ENCODE assay signal across 29 cellular contexts in genomic region chr15:92413511-92413910, GRCh38. TPM values are rescaled to one million over a fixed set of nuclear protein-coding genes. Genes with fewer than 3 reads are reported as not detected.
"Had no signal": no experiment of that assay in that cellular context is flagged by ENCODE, and none has a peak within 500 bp of the region (broad histone marks: within the 10 kb centered on the region; RNA-seq: fewer than 3 reads in every experiment).

No MANE protein-coding gene starts in this region.

- H3K4me1 ChIP-seq: breast epithelium, esophagus squamous epithelium, pancreas, psoas muscle, sigmoid colon, thyroid gland, upper lobe of left lung, vagina had no signal

- DNase-seq: activated B cell treated with CpG ODN at 0.5 μM for 24 hours; activated CD4-positive, alpha-beta T cell treated with anti-CD3 and anti-CD28 coated beads, Interleukin-2, amount 50 U/mL, for 1 hour; activated CD8-positive, alpha-beta T cell treated with anti-CD3 and anti-CD28 coated beads for 36 hours; activated naive CD4-positive, alpha-beta T cell; activated T-cell treated with anti-CD3 and anti-CD28 coated beads, Interleukin-2, amount 50 U/mL, for 48 hours; central memory CD4-positive, alpha-beta T cell; effector CD4-positive, alpha-beta T cell; esophagus squamous epithelium; islet precursor cell; left ventricle myocardium inferior; mucosa of descending colon; pancreas; psoas muscle; sigmoid colon; stimulated activated CD4-positive, alpha-beta T cell treated with anti-CD3 and anti-CD28 coated beads, Interleukin-1b, Interleukin-23, amount 100 ng/mL, for 48 hours; stimulated activated CD4-positive, alpha-beta T cell treated with anti-CD3 and anti-CD28 coated beads, Interleukin-4, amount 100 ng/mL, for 4 hours; stimulated activated CD8-positive, alpha-beta memory T cell treated with anti-CD3 and anti-CD28 coated beads, Interleukin-4, amount 100 ng/mL, for 48 hours; stimulated activated naive CD8-positive, alpha-beta T cell treated with anti-CD3 and anti-CD28 coated beads, Interleukin-15, amount 100 ng/mL, for 72 hours; T-helper 2 cell; thyroid gland; upper lobe of left lung had no signal

- H3K9me3 ChIP-seq: breast epithelium, esophagus squamous epithelium, left ventricle myocardium inferior, mucosa of descending colon, pancreas, psoas muscle, sigmoid colon, thyroid gland, upper lobe of left lung, vagina had no signal

- H3K27ac ChIP-seq: breast epithelium, epithelial cell of prostate, esophagus squamous epithelium, left ventricle myocardium inferior, pancreas, psoas muscle, sigmoid colon, thyroid gland, upper lobe of left lung, vagina had no signal

- H3K36me3 ChIP-seq: breast epithelium, esophagus squamous epithelium, left ventricle myocardium inferior, pancreas, sigmoid colon, thyroid gland, upper lobe of left lung, vagina had no signal

- H3K4me3 ChIP-seq: breast epithelium, esophagus squamous epithelium, left ventricle myocardium inferior, lung, mucosa of descending colon, pancreas, psoas muscle, sigmoid colon, smooth muscle cell, thyroid gland, upper lobe of left lung, vagina had no signal

- H3K4me2 ChIP-seq: smooth muscle cell had no signal

RNA-seq across cellular contexts. Expression of gene ST8SIA2, which starts 19.8 kb away (rescaled TPM):
- total RNA-seq: activated B cell treated with CpG ODN at 0.5 μM for 24 hours; activated CD8-positive, alpha-beta T cell treated with anti-CD3 and anti-CD28 coated beads for 36 hours; activated naive CD4-positive, alpha-beta T cell treated with anti-CD3 and anti-CD28 coated beads, Interleukin-2, amount 50 U/mL, for 72 hours; activated T-helper 2 cell treated with anti-CD3 and anti-CD28 coated beads, Interferon-gamma antibody, Interleukin-2, Interleukin-4, amounts not matched to agents 10 μg/mL and 5 μg/mL and 100 μg/mL, durations not matched to agents 14 hours and 24 hours and 36 hours; esophagus squamous epithelium; mesenteric fat pad; vagina had no signal
